In the genomic region with DNA sequence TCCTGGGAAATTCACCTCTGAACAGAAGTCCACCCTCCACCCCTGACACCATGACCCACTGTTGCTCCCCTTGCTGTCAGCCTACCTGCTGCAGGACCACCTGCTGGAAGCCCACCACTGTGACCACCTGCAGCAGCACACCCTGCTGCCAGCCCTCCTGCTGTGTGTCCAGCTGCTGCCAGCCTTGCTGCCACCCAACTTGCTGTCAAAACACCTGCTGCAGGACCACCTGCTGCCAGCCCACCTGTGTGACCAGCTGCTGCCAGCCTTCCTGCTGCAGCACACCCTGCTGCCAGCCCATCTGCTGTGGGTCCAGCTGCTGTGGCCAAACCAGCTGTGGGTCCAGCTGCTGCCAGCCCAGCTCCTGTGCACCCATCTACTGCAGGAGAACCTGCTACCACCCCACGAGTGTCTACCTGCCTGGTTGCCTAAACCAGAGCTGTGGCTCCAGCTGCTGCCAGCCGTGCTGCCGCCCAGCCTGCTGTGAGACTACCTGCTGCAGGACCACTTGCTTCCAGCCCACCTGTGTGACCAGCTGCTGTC, we compare ENCODE assay signal across 6 cellular contexts. TPM values are rescaled to one million over a fixed set of nuclear protein-coding genes. Genes with fewer than 3 reads are reported as not detected.
"Had no signal": no experiment of that assay in that cellular context is flagged by ENCODE, and none has a peak within 500 bp of the region (broad histone marks: within the 10 kb centered on the region; RNA-seq: fewer than 3 reads in every experiment).

A gene with protein sequence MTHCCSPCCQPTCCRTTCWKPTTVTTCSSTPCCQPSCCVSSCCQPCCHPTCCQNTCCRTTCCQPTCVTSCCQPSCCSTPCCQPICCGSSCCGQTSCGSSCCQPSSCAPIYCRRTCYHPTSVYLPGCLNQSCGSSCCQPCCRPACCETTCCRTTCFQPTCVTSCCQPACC (plus strand): TSS at position 51 of the 543 bp plus-strand sequence. CDS start 0 bp downstream, at position 51.

RNA-seq across cellular contexts. Expression of the gene that starts here (rescaled TPM):
- total RNA-seq: GM23248, H4, H7, HepG2, HT-29 had no signal
- polyA plus RNA-seq: GM23248, HepG2, IgD-negative memory B cell had no signal
